Comparison of ENCODE assay signal across 25 cellular contexts in genomic region chr1:9449976-9450696, GRCh38.
DNase-seq lines count a peak whose midpoint lies in the region; ATAC-seq, FAIRE-seq and TF ChIP-seq lines count a peak whose summit lies in the region.
"Had no signal": no experiment of that assay in that cellular context is flagged by ENCODE, and none has a peak within 500 bp of the region (broad histone marks: within the 10 kb centered on the region; RNA-seq: fewer than 3 reads in every experiment).

No MANE protein-coding gene starts in this region.

- peaks cover 17% of the 10 kb centered on the region; the same call in 1 of the 2 replicates for H3K9me1 ChIP-seq in IMR-90 (ENCODE audit: insufficient read depth, low read length)

- TF ChIP-seq CTCF in IMR-90 (conservative IDR thresholded peaks at IDR 0.05; ENCODE audit: low read depth, low read length), result no peak
- no peak for TF ChIP-seq CTCF in chondrocyte (IDR thresholded peaks at IDR 0.05)
- no peak for TF ChIP-seq CTCF in endodermal cell (conservative IDR thresholded peaks at IDR 0.05)
- no peak for TF ChIP-seq CTCF in osteoblast (IDR thresholded peaks at IDR 0.05; ENCODE audit: extremely low read depth, low read depth, low read length)

- H3K27me3 Mint-ChIP-seq in chondrocyte (ENCODE audit: low read depth) (no peaks in the 10 kb centered on the region), endodermal cell (ENCODE audit: insufficient read depth) (no peaks in the 10 kb centered on the region)
- H3K27me3 Mint-ChIP-seq: activated B cell treated with CpG ODN at 0.5 μM for 24 hours; activated CD4-positive, alpha-beta memory T cell treated with anti-CD3 and anti-CD28 coated beads for 36 hours had no signal

- dilution Hi-C loops in IMR-90 (cut with HindIII; ENCODE audit: low sequenced_read_pairs, unreplicated experiment), result no loop called here

- H3K9me3 Mint-ChIP-seq in chondrocyte (ENCODE audit: low read depth), result no peaks in the 10 kb centered on the region
- no peaks in the 10 kb centered on the region for H3K9me3 Mint-ChIP-seq in endodermal cell
- H3K9me3 Mint-ChIP-seq: activated B cell treated with CpG ODN at 0.5 μM for 24 hours; activated CD4-positive, alpha-beta memory T cell treated with anti-CD3 and anti-CD28 coated beads for 36 hours; brain; CD8-positive, alpha-beta memory T cell; immature natural killer cell; naive B cell; stimulated activated naive B cell treated with anti-CD40 and anti-IgM and Interleukin-4, amounts not matched to agents 10 μg/mL and 1 μg/mL and 100 μg/mL, for 72 hours had no signal

- no peak for DNase-seq in IMR-90
- no peak for DNase-seq in chondrocyte (ENCODE audit: low spot score)
- no peak for DNase-seq in mesenchymal stem cell
- peak; percentile 80 for DNase-seq in small intestine
- DNase-seq in endodermal cell, result no peak
- DNase-seq in NCI-H187 (lab: John Stamatoyannopoulos, UW), result no peak
- no peak for DNase-seq in osteoblast (ENCODE audit: insufficient read length, low spot score, missing footprints)
- DNase-seq: activated B cell treated with CpG ODN at 0.5 μM for 24 hours; activated CD4-positive, alpha-beta memory T cell treated with anti-CD3 and anti-CD28 coated beads for 36 hours; activated gamma-delta T cell; CD8-positive, alpha-beta memory T cell; colonic mucosa; immature natural killer cell; lower lobe of right lung; MV-4-11; naive B cell; NCI-H526 treated with DMSO at 0.1 percent for 48 hours; ovary; stimulated activated CD4-positive, alpha-beta T cell treated with anti-CD3 and anti-CD28 coated beads, Interleukin-1b, Interleukin-23, amount 100 ng/mL, for 48 hours; stimulated activated naive B cell treated with anti-CD40 and anti-IgM and Interleukin-4, amounts not matched to agents 10 μg/mL and 1 μg/mL and 100 μg/mL, for 72 hours; T-helper 9 cell had no signal

- H3K4me3 Mint-ChIP-seq in chondrocyte (ENCODE audit: unreplicated experiment) (no peak overlapping the region), endodermal cell (no peak overlapping the region)
- H3K4me3 Mint-ChIP-seq: activated B cell treated with CpG ODN at 0.5 μM for 24 hours; activated CD4-positive, alpha-beta memory T cell treated with anti-CD3 and anti-CD28 coated beads for 36 hours; brain; CD8-positive, alpha-beta memory T cell; immature natural killer cell; naive B cell; stimulated activated naive B cell treated with anti-CD40 and anti-IgM and Interleukin-4, amounts not matched to agents 10 μg/mL and 1 μg/mL and 100 μg/mL, for 72 hours had no signal

- H3K23ac ChIP-seq in IMR-90 (ENCODE audit: low read depth, low read length) (no peak overlapping the region), mesenchymal stem cell (ENCODE audit: low read length in 2 of 2) (no peak overlapping the region)

- peak overlapping the region; percentile 98 for H3K27ac Mint-ChIP-seq in chondrocyte (ENCODE audit: unreplicated experiment)
- H3K27ac Mint-ChIP-seq in endodermal cell, result no peak overlapping the region
- H3K27ac Mint-ChIP-seq: activated B cell treated with CpG ODN at 0.5 μM for 24 hours; activated CD4-positive, alpha-beta memory T cell treated with anti-CD3 and anti-CD28 coated beads for 36 hours; immature natural killer cell; stimulated activated naive B cell treated with anti-CD40 and anti-IgM and Interleukin-4, amounts not matched to agents 10 μg/mL and 1 μg/mL and 100 μg/mL, for 72 hours had no signal

- H3K9me3 ChIP-seq in IMR-90 (ENCODE audit: control insufficient read depth, insufficient read depth, low read length) (no peaks in the 10 kb centered on the region), mesenchymal stem cell (ENCODE audit: control insufficient read depth, low read length) (no peaks in the 10 kb centered on the region), small intestine (ENCODE audit: control insufficient read depth, low read depth) (no peaks in the 10 kb centered on the region), endodermal cell (ENCODE audit: control insufficient read depth, low read length) (no peaks in the 10 kb centered on the region), osteoblast (ENCODE audit: low read depth, low read length) (no peaks in the 10 kb centered on the region)
- H3K9me3 ChIP-seq: colonic mucosa, lower lobe of right lung, ovary, thyroid gland had no signal

- H3K18ac ChIP-seq in IMR-90 (ENCODE audit: low read depth, low read length) (no peak overlapping the region; the same call in 1 of the 2 replicates), mesenchymal stem cell (ENCODE audit: low read depth in 1 of 2, low read length in 2 of 2) (peak overlapping the region; percentile 79 to 90)

- H2BK12ac ChIP-seq in mesenchymal stem cell (ENCODE audit: low read length in 2 of 2), result peak overlapping the region; percentile 97 to 100

- H3K36me3 ChIP-seq in IMR-90 (ENCODE audit: control insufficient read depth, insufficient read depth, low read length), result no peaks in the 10 kb centered on the region
- H3K36me3 ChIP-seq in mesenchymal stem cell (ENCODE audit: control insufficient read depth in 1 of 2, insufficient read depth in 2 of 2, low read depth in 1 of 2, low read length in 2 of 2), result no peaks in the 10 kb centered on the region
- no peaks in the 10 kb centered on the region for H3K36me3 ChIP-seq in small intestine (ENCODE audit: control insufficient read depth in 2 of 2, insufficient read depth in 2 of 2, low read length in 2 of 2)
- H3K36me3 ChIP-seq in endodermal cell (ENCODE audit: control insufficient read depth, insufficient read depth, low read length), result no peaks in the 10 kb centered on the region
- H3K36me3 ChIP-seq in osteoblast (ENCODE audit: insufficient read depth, low read length), result no peaks in the 10 kb centered on the region
- H3K36me3 ChIP-seq: colonic mucosa, lower lobe of right lung, ovary, thyroid gland had no signal

- H2BK15ac ChIP-seq in IMR-90 (ENCODE audit: low read depth, low read length) (0 out of 3 replicates have a peak overlapping the region, but pooled peaks have one; percentile 60), mesenchymal stem cell (ENCODE audit: low read depth, poor library complexity, severe bottlenecking) (peak overlapping the region; percentile 84)

- no peak overlapping the region for H3K4me2 ChIP-seq in IMR-90 (ENCODE audit: low read depth, low read length)
- H3K4me2 ChIP-seq in mesenchymal stem cell (ENCODE audit: low read length, poor library complexity, severe bottlenecking), result no peak overlapping the region
- H3K4me2 ChIP-seq in osteoblast (ENCODE audit: insufficient read depth, low read length), result no peak overlapping the region

- no peaks in the 10 kb centered on the region for H3K79me2 ChIP-seq in osteoblast (ENCODE audit: insufficient read depth, low read length)

- FAIRE-seq in small intestine (lab: Jason Lieb, UNC), result no peak
- FAIRE-seq: GM12878 had no signal

- H4K20me1 ChIP-seq in IMR-90 (ENCODE audit: insufficient read depth, low read length) (no peaks in the 10 kb centered on the region), osteoblast (ENCODE audit: insufficient read depth, low read length) (no peaks in the 10 kb centered on the region)

- intact Hi-C loops in IMR-90 (cut with micrococcal nuclease), result no loop called here

- in situ Hi-C loops in IMR-90 (cut with MboI; ENCODE audit: low sequenced_read_pairs), result loop anchor here (10.0 kb wide), 1 partner anchor 165 kb away; no protein-coding TSS in a partner anchor

- H4K8ac ChIP-seq in IMR-90 (ENCODE audit: low read depth in 2 of 2, low read length in 2 of 2) (no peak overlapping the region), mesenchymal stem cell (ENCODE audit: low read length) (peak overlapping the region; percentile 87)

- POLR2A ChIA-PET in IMR-90 (lab: Charles Lee; ENCODE audit: unreplicated experiment), result no interaction called here

- H2AFZ ChIP-seq in IMR-90 (replicated peaks; ENCODE audit: low read length, poor library complexity), result peak overlapping the region; percentile 23
- H2AFZ ChIP-seq in mesenchymal stem cell (ENCODE audit: low read depth, low read length), result no peak overlapping the region
- H2AFZ ChIP-seq in osteoblast (ENCODE audit: low read length), result no peak overlapping the region

- H3K79me1 ChIP-seq in IMR-90 (ENCODE audit: low read depth in 1 of 2, low read length in 2 of 2), result no peaks in the 10 kb centered on the region
- H3K79me1 ChIP-seq in mesenchymal stem cell (replicated peaks; ENCODE audit: low read length, poor library complexity, severe bottlenecking), result no peaks in the 10 kb centered on the region

- H3K4me3 ChIP-seq in IMR-90 (ENCODE audit: insufficient read depth, low read depth, low read length) (no peak overlapping the region), mesenchymal stem cell (ENCODE audit: insufficient read depth in 1 of 2, low read depth in 1 of 2, low read length in 2 of 2) (no peak overlapping the region), small intestine (ENCODE audit: low read depth in 1 of 2, low read length in 2 of 2) (no peak overlapping the region), endodermal cell (ENCODE audit: low read length) (no peak overlapping the region), osteoblast (ENCODE audit: insufficient read depth, low read length) (no peak overlapping the region)
- H3K4me3 ChIP-seq: colonic mucosa, GM12878, lower lobe of right lung, ovary, thyroid gland had no signal

- peaks cover 75% of the 10 kb centered on the region for H3K4me1 Mint-ChIP-seq in chondrocyte (ENCODE audit: low read depth)
- H3K4me1 Mint-ChIP-seq in endodermal cell, result peaks cover 18% of the 10 kb centered on the region
- H3K4me1 Mint-ChIP-seq: CD8-positive, alpha-beta memory T cell; immature natural killer cell had no signal

- TF ChIP-seq RAD21 in IMR-90 (IDR thresholded peaks at IDR 0.05; ENCODE audit: low read length), result no peak

- 95% methylated on average over 11 of the region's 12 CpGs; no CpG with 5 or more reads in 1 of the 2 experiments for WGBS in IMR-90 (ENCODE audit: extremely low coverage in 2 of 2, insufficient read length in 1 of 2), 2 experiments
- 93% methylated on average over 12 of the region's 12 CpGs for WGBS in mesenchymal stem cell
- WGBS in small intestine, 3 donors, result 65 to 85% (median 76%) methylated on average over 12 of the region's 12 CpGs
- 93 to 98% methylated on average over 10 to 12 of the region's 12 CpGs for WGBS in endodermal cell (ENCODE audit: insufficient coverage in 1 of 2, insufficient read length in 1 of 2), 2 experiments

- H2BK120ac ChIP-seq in IMR-90 (ENCODE audit: low read depth, low read length) (peak overlapping the region; percentile 64; the same call in 1 of the 2 replicates), mesenchymal stem cell (ENCODE audit: low read depth, low read length) (peak overlapping the region; percentile 93)

- H3K36me3 Mint-ChIP-seq in chondrocyte (ENCODE audit: low read depth) (no peaks in the 10 kb centered on the region), endodermal cell (ENCODE audit: low read depth) (no peaks in the 10 kb centered on the region)
- H3K36me3 Mint-ChIP-seq: activated CD4-positive, alpha-beta memory T cell treated with anti-CD3 and anti-CD28 coated beads for 36 hours; brain; immature natural killer cell; naive B cell; stimulated activated naive B cell treated with anti-CD40 and anti-IgM and Interleukin-4, amounts not matched to agents 10 μg/mL and 1 μg/mL and 100 μg/mL, for 72 hours had no signal

- no peaks in the 10 kb centered on the region for H3K27me3 ChIP-seq in IMR-90 (ENCODE audit: control insufficient read depth, insufficient read depth, low read length)
- peaks cover 0 to 14% of the 10 kb centered on the region in 2 experiments for H3K27me3 ChIP-seq in mesenchymal stem cell (ENCODE audit: control insufficient read depth in 1 of 2, insufficient read depth in 1 of 2, low read length in 2 of 2)
- no peaks in the 10 kb centered on the region for H3K27me3 ChIP-seq in small intestine (ENCODE audit: control insufficient read depth in 2 of 2, insufficient read depth in 2 of 2, low read length in 2 of 2)
- no peaks in the 10 kb centered on the region for H3K27me3 ChIP-seq in endodermal cell (ENCODE audit: control insufficient read depth, insufficient read depth, low read length, poor library complexity, severe bottlenecking)
- H3K27me3 ChIP-seq in osteoblast (ENCODE audit: insufficient read depth, low read length), result no peaks in the 10 kb centered on the region
- H3K27me3 ChIP-seq: colonic mucosa, ovary, thyroid gland had no signal

- CTCF ChIA-PET in IMR-90 (lab: Yijun Ruan, JAX), result interaction anchor here (0.6 to 1.4 kb wide), 5 partner anchors 12 to 183 kb away, joined by 3 to 5 read pairs (median 3); no protein-coding TSS in a partner anchor

- H3K4me1 ChIP-seq in IMR-90 (ENCODE audit: control insufficient read depth, insufficient read depth, low read length) (peaks cover 11% of the 10 kb centered on the region), mesenchymal stem cell (ENCODE audit: control insufficient read depth, insufficient read depth, low read depth, low read length) (peaks cover 12% of the 10 kb centered on the region), small intestine (ENCODE audit: control insufficient read depth in 2 of 2, insufficient read depth in 1 of 2, low read depth in 1 of 2, low read length in 1 of 2) (peaks cover 0 to 4% of the 10 kb centered on the region in 2 donors), endodermal cell (ENCODE audit: control insufficient read depth, insufficient read depth, low read length) (peaks cover 20% of the 10 kb centered on the region), osteoblast (ENCODE audit: insufficient read depth, low read length) (peaks cover 15% of the 10 kb centered on the region)
- H3K4me1 ChIP-seq: colonic mucosa, lower lobe of right lung had no signal

- H2BK20ac ChIP-seq in IMR-90 (ENCODE audit: low read depth, low read length), result peak overlapping the region; percentile 66; the same call in 1 of the 2 replicates

- H3K56ac ChIP-seq in IMR-90 (ENCODE audit: extremely low read depth, insufficient read depth, low read length), result no peak overlapping the region

- H3K14ac ChIP-seq in IMR-90 (replicated peaks; ENCODE audit: low read depth, low read length) (peak overlapping the region; percentile 80; the same call in 1 of the 2 replicates), mesenchymal stem cell (ENCODE audit: low read length in 2 of 2) (peak overlapping the region in 1 of 2 experiments; percentile 86)

- H3K9ac ChIP-seq in IMR-90 (ENCODE audit: low read depth, low read length) (no peak overlapping the region), mesenchymal stem cell (ENCODE audit: low read length) (no peak overlapping the region), endodermal cell (ENCODE audit: extremely low read depth, low read length, poor library complexity, severe bottlenecking) (no peak overlapping the region)

- H3K27ac ChIP-seq in IMR-90 (ENCODE audit: insufficient read depth, low read length) (no peak overlapping the region), mesenchymal stem cell (ENCODE audit: low read length, poor library complexity, severe bottlenecking) (no peak overlapping the region), small intestine (ENCODE audit: low read depth in 1 of 2, low read length in 1 of 2) (peak overlapping the region in 1 of 2 donors; percentile 12), endodermal cell (ENCODE audit: low read depth, low read length) (no peak overlapping the region), osteoblast (ENCODE audit: low read depth, low read length) (no peak overlapping the region)
- H3K27ac ChIP-seq: colonic mucosa, lower lobe of right lung, ovary, thyroid gland had no signal

- no peak overlapping the region for H2AK9ac ChIP-seq in IMR-90 (replicated peaks; ENCODE audit: low read depth, low read length, poor library complexity)

- H3K4ac ChIP-seq in IMR-90 (ENCODE audit: low read depth, low read length) (no peak overlapping the region; the same call in 1 of the 2 replicates), mesenchymal stem cell (ENCODE audit: low read depth in 1 of 2, low read length in 2 of 2) (peak overlapping the region; percentile 56 to 90)

- H4K91ac ChIP-seq in IMR-90 (ENCODE audit: insufficient read depth, low read depth, low read length) (0 out of 2 replicates have a peak overlapping the region, but pooled peaks have one; percentile 78), mesenchymal stem cell (ENCODE audit: low read length) (peak overlapping the region; percentile 95)

- TF ChIP-seq POLR2A in IMR-90 (IDR thresholded peaks at IDR 0.05; ENCODE audit: low read depth, low read length), result no peak

- H2AK5ac ChIP-seq in IMR-90 (ENCODE audit: low read depth, low read length), result peak overlapping the region; percentile 97; the same call in 1 of the 2 replicates
- H2AK5ac ChIP-seq in mesenchymal stem cell (ENCODE audit: low read length, severe bottlenecking), result peak overlapping the region; percentile 63

- H2BK5ac ChIP-seq in IMR-90 (ENCODE audit: low read depth, low read length, poor library complexity, severe bottlenecking), result peak overlapping the region; percentile 11
- H2BK5ac ChIP-seq in mesenchymal stem cell (ENCODE audit: low read depth, low read length, poor library complexity, severe bottlenecking), result peak overlapping the region; percentile 3

- no peak overlapping the region for H4K5ac ChIP-seq in IMR-90 (ENCODE audit: low read depth, low read length)

- no TSS peak for BruUV-seq in IMR-90 (replicated peaks; lab: Mats Ljungman, UMichigan)

- ATAC-seq in IMR-90 (ENCODE audit: low read depth) (no peak), HG03460 (IDR thresholded peaks at IDR 0.05; ENCODE audit: unreplicated experiment) (no peak)
- ATAC-seq: GM12878; lower lobe of right lung; stimulated activated naive B cell treated with anti-CD40 and anti-IgM and Interleukin-4, amounts not matched to agents 10 μg/mL and 1 μg/mL and 100 μg/mL, for 72 hours had no signal
